ENCODE assay signal across 1 cellular context in the genomic region with DNA sequence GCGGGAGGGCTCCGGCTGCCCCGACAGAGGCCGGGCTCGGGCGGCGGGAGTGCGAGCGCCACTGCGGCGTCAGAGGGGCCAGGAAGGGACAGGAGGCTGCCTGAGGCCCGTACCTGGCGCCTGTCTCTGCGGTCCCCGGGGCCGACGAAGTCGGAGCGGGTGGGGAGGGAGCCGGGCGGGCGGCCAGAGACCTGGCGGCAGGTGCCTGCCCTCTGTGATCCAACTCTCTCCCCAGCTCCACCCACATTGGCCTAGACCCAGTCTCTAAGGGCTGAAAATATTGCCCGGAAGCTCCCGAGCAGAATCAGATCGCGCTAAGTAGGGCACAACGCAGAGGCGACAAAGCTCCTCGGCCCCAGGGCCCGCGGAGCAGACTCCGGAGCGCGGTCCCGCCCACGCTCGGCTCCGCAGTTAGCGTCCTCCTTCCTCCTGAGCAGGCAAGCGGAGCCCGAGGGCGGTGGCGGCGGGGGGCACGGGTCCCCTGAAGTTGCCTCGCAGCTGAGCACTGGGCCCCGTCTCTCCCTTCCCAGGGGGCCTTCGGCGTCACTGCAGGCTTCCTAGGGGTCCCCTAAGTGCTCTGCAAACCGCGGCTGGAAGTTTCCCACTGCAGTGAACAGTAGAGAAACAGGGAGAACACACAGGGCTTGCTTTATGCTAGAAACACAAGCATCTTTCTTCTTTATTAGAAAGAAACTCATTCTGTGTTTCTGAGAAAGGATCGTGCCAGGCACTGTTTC.
TF ChIP-seq lines count a peak whose summit lies in the region.

A gene (plus strand): TSS at position 307 of the 737 bp plus-strand sequence. CDS start 906 bp downstream, outside the sequence.

TF ChIP-seq in K562, 482 proteins besides CTCF, POLR2A, EP300 and RAD21 (continued from another document and continues in another):
- no peak for TF ChIP-seq FOSL1 (tag; conservative IDR thresholded peaks at IDR 0.05)
- no peak for TF ChIP-seq KLF10 (CRISPR knock-in tag; IDR thresholded peaks at IDR 0.05)
- TF ChIP-seq ZNF217 (CRISPR knock-in tag; IDR thresholded peaks at IDR 0.05), result no peak
- TF ChIP-seq NFRKB (IDR thresholded peaks at IDR 0.05; ENCODE audit: low read depth), result peak; percentile 68; the same call in 1 of the 2 replicates
- peak in 1 of 2 experiments; percentile 72; a peak in 1 of 4 replicates for TF ChIP-seq KDM4B (IDR thresholded peaks at IDR 0.05; ENCODE audit: borderline replicate concordance in 2 of 2, low read depth in 1 of 2)
- peak; percentile 27; the same call in 1 of the 2 replicates for TF ChIP-seq TEAD4 (IDR thresholded peaks at IDR 0.05; ENCODE audit: low read length)
- TF ChIP-seq TEAD4 (CRISPR knock-in tag; IDR thresholded peaks at IDR 0.05; ENCODE audit: borderline replicate concordance), result peak; percentile 41; the same call in 1 of the 2 replicates
- no peak for TF ChIP-seq ZNF124 (CRISPR knock-in tag; IDR thresholded peaks at IDR 0.05)
- no peak for TF ChIP-seq DDX20 (tag; IDR thresholded peaks at IDR 0.05; ENCODE audit: low read depth)
- no peak for TF ChIP-seq YBX1 (IDR thresholded peaks at IDR 0.05)
- no peak for TF ChIP-seq NCOR1 (IDR thresholded peaks at IDR 0.05)
- TF ChIP-seq, protein P1, sequence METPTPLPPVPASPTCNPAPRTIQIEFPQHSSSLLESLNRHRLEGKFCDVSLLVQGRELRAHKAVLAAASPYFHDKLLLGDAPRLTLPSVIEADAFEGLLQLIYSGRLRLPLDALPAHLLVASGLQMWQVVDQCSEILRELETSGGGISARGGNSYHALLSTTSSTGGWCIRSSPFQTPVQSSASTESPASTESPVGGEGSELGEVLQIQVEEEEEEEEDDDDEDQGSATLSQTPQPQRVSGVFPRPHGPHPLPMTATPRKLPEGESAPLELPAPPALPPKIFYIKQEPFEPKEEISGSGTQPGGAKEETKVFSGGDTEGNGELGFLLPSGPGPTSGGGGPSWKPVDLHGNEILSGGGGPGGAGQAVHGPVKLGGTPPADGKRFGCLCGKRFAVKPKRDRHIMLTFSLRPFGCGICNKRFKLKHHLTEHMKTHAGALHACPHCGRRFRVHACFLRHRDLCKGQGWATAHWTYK (CRISPR knock-in tag; IDR thresholded peaks at IDR 0.05), result no peak
- no peak for TF ChIP-seq GTF2E2 (tag; IDR thresholded peaks at IDR 0.05)
- TF ChIP-seq PTRF (tag; IDR thresholded peaks at IDR 0.05), result no peak
- TF ChIP-seq NR3C1 (CRISPR knock-in tag; IDR thresholded peaks at IDR 0.05), result no peak
- TF ChIP-seq, protein P2, sequence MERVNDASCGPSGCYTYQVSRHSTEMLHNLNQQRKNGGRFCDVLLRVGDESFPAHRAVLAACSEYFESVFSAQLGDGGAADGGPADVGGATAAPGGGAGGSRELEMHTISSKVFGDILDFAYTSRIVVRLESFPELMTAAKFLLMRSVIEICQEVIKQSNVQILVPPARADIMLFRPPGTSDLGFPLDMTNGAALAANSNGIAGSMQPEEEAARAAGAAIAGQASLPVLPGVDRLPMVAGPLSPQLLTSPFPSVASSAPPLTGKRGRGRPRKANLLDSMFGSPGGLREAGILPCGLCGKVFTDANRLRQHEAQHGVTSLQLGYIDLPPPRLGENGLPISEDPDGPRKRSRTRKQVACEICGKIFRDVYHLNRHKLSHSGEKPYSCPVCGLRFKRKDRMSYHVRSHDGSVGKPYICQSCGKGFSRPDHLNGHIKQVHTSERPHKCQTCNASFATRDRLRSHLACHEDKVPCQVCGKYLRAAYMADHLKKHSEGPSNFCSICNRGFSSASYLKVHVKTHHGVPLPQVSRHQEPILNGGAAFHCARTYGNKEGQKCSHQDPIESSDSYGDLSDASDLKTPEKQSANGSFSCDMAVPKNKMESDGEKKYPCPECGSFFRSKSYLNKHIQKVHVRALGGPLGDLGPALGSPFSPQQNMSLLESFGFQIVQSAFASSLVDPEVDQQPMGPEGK (CRISPR knock-in tag; IDR thresholded peaks at IDR 0.05; ENCODE audit: borderline replicate concordance), result no peak
- no peak for TF ChIP-seq ZNF436 (CRISPR knock-in tag; IDR thresholded peaks at IDR 0.05)
- TF ChIP-seq, protein P3, sequence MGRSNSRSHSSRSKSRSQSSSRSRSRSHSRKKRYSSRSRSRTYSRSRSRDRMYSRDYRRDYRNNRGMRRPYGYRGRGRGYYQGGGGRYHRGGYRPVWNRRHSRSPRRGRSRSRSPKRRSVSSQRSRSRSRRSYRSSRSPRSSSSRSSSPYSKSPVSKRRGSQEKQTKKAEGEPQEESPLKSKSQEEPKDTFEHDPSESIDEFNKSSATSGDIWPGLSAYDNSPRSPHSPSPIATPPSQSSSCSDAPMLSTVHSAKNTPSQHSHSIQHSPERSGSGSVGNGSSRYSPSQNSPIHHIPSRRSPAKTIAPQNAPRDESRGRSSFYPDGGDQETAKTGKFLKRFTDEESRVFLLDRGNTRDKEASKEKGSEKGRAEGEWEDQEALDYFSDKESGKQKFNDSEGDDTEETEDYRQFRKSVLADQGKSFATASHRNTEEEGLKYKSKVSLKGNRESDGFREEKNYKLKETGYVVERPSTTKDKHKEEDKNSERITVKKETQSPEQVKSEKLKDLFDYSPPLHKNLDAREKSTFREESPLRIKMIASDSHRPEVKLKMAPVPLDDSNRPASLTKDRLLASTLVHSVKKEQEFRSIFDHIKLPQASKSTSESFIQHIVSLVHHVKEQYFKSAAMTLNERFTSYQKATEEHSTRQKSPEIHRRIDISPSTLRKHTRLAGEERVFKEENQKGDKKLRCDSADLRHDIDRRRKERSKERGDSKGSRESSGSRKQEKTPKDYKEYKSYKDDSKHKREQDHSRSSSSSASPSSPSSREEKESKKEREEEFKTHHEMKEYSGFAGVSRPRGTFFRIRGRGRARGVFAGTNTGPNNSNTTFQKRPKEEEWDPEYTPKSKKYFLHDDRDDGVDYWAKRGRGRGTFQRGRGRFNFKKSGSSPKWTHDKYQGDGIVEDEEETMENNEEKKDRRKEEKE (IDR thresholded peaks at IDR 0.05; ENCODE audit: borderline replicate concordance in 1 of 2, control insufficient read depth in 1 of 2, low read depth in 2 of 2, low read length in 1 of 2), result no peak
- TF ChIP-seq ZC3H4 (CRISPR knock-in tag; IDR thresholded peaks at IDR 0.05; ENCODE audit: borderline replicate concordance), result 0 out of 2 replicates have a peak, but pooled peaks have one; percentile 52
- TF ChIP-seq TSC22D4 (tag; IDR thresholded peaks at IDR 0.05), result no peak
- TF ChIP-seq, protein P4, sequence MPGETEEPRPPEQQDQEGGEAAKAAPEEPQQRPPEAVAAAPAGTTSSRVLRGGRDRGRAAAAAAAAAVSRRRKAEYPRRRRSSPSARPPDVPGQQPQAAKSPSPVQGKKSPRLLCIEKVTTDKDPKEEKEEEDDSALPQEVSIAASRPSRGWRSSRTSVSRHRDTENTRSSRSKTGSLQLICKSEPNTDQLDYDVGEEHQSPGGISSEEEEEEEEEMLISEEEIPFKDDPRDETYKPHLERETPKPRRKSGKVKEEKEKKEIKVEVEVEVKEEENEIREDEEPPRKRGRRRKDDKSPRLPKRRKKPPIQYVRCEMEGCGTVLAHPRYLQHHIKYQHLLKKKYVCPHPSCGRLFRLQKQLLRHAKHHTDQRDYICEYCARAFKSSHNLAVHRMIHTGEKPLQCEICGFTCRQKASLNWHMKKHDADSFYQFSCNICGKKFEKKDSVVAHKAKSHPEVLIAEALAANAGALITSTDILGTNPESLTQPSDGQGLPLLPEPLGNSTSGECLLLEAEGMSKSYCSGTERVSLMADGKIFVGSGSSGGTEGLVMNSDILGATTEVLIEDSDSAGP (CRISPR knock-in tag; IDR thresholded peaks at IDR 0.05), result no peak
- no peak for TF ChIP-seq PHB (CRISPR knock-in tag; IDR thresholded peaks at IDR 0.05)
- TF ChIP-seq, protein P5, sequence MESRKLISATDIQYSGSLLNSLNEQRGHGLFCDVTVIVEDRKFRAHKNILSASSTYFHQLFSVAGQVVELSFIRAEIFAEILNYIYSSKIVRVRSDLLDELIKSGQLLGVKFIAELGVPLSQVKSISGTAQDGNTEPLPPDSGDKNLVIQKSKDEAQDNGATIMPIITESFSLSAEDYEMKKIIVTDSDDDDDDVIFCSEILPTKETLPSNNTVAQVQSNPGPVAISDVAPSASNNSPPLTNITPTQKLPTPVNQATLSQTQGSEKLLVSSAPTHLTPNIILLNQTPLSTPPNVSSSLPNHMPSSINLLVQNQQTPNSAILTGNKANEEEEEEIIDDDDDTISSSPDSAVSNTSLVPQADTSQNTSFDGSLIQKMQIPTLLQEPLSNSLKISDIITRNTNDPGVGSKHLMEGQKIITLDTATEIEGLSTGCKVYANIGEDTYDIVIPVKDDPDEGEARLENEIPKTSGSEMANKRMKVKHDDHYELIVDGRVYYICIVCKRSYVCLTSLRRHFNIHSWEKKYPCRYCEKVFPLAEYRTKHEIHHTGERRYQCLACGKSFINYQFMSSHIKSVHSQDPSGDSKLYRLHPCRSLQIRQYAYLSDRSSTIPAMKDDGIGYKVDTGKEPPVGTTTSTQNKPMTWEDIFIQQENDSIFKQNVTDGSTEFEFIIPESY (CRISPR knock-in tag; IDR thresholded peaks at IDR 0.05), result no peak
- TF ChIP-seq SMARCE1 (IDR thresholded peaks at IDR 0.05), result peak; percentile 41
- TF ChIP-seq SMARCC2 (IDR thresholded peaks at IDR 0.05; ENCODE audit: low read depth), result no peak
- TF ChIP-seq, protein P6, sequence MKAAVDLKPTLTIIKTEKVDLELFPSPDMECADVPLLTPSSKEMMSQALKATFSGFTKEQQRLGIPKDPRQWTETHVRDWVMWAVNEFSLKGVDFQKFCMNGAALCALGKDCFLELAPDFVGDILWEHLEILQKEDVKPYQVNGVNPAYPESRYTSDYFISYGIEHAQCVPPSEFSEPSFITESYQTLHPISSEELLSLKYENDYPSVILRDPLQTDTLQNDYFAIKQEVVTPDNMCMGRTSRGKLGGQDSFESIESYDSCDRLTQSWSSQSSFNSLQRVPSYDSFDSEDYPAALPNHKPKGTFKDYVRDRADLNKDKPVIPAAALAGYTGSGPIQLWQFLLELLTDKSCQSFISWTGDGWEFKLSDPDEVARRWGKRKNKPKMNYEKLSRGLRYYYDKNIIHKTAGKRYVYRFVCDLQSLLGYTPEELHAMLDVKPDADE (conservative IDR thresholded peaks at IDR 0.05; ENCODE audit: control insufficient read depth, low read depth, low read length), result peak; percentile 55; the same call in 1 of the 2 replicates
- peak; percentile 54; the same call in 1 of the 2 replicates for TF ChIP-seq ZNF24 (IDR thresholded peaks at IDR 0.05)
- peak; percentile 44; the same call in 1 of the 2 replicates for TF ChIP-seq MYNN (IDR thresholded peaks at IDR 0.05)
- TF ChIP-seq MYNN (CRISPR knock-in tag; IDR thresholded peaks at IDR 0.05), result no peak
- no peak for TF ChIP-seq NFXL1 (CRISPR knock-in tag; IDR thresholded peaks at IDR 0.05)
- no peak for TF ChIP-seq ZNF431 (CRISPR knock-in tag; IDR thresholded peaks at IDR 0.05)
- no peak for TF ChIP-seq FOS (IDR thresholded peaks at IDR 0.05; ENCODE audit: extremely low read depth, insufficient read length)
- no peak for TF ChIP-seq SAFB (IDR thresholded peaks at IDR 0.05; ENCODE audit: borderline replicate concordance, low read depth, low read length)
- no peak for TF ChIP-seq NCOA6 (IDR thresholded peaks at IDR 0.05)
- TF ChIP-seq, protein P7, sequence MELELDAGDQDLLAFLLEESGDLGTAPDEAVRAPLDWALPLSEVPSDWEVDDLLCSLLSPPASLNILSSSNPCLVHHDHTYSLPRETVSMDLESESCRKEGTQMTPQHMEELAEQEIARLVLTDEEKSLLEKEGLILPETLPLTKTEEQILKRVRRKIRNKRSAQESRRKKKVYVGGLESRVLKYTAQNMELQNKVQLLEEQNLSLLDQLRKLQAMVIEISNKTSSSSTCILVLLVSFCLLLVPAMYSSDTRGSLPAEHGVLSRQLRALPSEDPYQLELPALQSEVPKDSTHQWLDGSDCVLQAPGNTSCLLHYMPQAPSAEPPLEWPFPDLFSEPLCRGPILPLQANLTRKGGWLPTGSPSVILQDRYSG (tag; conservative IDR thresholded peaks at IDR 0.05; ENCODE audit: low read depth), result no peak
- TF ChIP-seq MTA2 (IDR thresholded peaks at IDR 0.05; ENCODE audit: low read depth), result no peak
- no peak for TF ChIP-seq EP400 (IDR thresholded peaks at IDR 0.05)
- TF ChIP-seq LEF1 (IDR thresholded peaks at IDR 0.05), result no peak
- no peak for TF ChIP-seq RUNX1 (IDR thresholded peaks at IDR 0.05; ENCODE audit: low read depth)
- no peak for TF ChIP-seq TCF7 (IDR thresholded peaks at IDR 0.05; ENCODE audit: borderline replicate concordance)
- no peak for TF ChIP-seq SNIP1 (IDR thresholded peaks at IDR 0.05; ENCODE audit: low read depth)
- TF ChIP-seq NCOA4 (IDR thresholded peaks at IDR 0.05; ENCODE audit: partially characterized antibody), result no peak
- TF ChIP-seq RBM34 (IDR thresholded peaks at IDR 0.05; ENCODE audit: borderline replicate concordance, insufficient read depth, low read length), result no peak
- no peak for TF ChIP-seq ZNF143 (CRISPR knock-in tag; IDR thresholded peaks at IDR 0.05)
- TF ChIP-seq SREBF1 (IDR thresholded peaks at IDR 0.05; ENCODE audit: borderline replicate concordance, low read depth, low read length), result no peak
- TF ChIP-seq HDAC1 (IDR thresholded peaks at IDR 0.05), result no peak
- TF ChIP-seq C11orf30 (IDR thresholded peaks at IDR 0.05; ENCODE audit: low read depth), result no peak
- TF ChIP-seq TBP (optimal IDR thresholded peaks at IDR 0.05; ENCODE audit: low read depth, low read length), result peak; percentile 77
- TF ChIP-seq, protein P8, sequence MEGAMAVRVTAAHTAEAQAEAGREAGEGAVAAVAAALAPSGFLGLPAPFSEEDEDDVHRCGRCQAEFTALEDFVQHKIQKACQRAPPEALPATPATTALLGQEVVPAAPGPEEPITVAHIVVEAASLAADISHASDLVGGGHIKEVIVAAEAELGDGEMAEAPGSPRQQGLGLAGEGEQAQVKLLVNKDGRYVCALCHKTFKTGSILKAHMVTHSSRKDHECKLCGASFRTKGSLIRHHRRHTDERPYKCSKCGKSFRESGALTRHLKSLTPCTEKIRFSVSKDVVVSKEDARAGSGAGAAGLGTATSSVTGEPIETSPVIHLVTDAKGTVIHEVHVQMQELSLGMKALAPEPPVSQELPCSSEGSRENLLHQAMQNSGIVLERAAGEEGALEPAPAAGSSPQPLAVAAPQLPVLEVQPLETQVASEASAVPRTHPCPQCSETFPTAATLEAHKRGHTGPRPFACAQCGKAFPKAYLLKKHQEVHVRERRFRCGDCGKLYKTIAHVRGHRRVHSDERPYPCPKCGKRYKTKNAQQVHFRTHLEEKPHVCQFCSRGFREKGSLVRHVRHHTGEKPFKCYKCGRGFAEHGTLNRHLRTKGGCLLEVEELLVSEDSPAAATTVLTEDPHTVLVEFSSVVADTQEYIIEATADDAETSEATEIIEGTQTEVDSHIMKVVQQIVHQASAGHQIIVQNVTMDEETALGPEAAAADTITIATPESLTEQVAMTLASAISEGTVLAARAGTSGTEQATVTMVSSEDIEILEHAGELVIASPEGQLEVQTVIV (CRISPR knock-in tag; IDR thresholded peaks at IDR 0.05; ENCODE audit: borderline replicate concordance), result no peak
- peak; percentile 53; the same call in 1 of the 2 replicates for TF ChIP-seq POLR2AphosphoS2 (IDR thresholded peaks at IDR 0.05; ENCODE audit: low read length)
- TF ChIP-seq, protein P9, sequence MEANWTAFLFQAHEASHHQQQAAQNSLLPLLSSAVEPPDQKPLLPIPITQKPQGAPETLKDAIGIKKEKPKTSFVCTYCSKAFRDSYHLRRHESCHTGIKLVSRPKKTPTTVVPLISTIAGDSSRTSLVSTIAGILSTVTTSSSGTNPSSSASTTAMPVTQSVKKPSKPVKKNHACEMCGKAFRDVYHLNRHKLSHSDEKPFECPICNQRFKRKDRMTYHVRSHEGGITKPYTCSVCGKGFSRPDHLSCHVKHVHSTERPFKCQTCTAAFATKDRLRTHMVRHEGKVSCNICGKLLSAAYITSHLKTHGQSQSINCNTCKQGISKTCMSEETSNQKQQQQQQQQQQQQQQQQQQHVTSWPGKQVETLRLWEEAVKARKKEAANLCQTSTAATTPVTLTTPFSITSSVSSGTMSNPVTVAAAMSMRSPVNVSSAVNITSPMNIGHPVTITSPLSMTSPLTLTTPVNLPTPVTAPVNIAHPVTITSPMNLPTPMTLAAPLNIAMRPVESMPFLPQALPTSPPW (CRISPR knock-in tag; IDR thresholded peaks at IDR 0.05), result no peak; the same call in none of the 2 replicates
- no peak for TF ChIP-seq PPARD (CRISPR knock-in tag; IDR thresholded peaks at IDR 0.05)
- no peak for TF ChIP-seq CBX1 (IDR thresholded peaks at IDR 0.05; ENCODE audit: low read depth)
